ENCODE assay signal across 9 cellular contexts in the genomic region with DNA sequence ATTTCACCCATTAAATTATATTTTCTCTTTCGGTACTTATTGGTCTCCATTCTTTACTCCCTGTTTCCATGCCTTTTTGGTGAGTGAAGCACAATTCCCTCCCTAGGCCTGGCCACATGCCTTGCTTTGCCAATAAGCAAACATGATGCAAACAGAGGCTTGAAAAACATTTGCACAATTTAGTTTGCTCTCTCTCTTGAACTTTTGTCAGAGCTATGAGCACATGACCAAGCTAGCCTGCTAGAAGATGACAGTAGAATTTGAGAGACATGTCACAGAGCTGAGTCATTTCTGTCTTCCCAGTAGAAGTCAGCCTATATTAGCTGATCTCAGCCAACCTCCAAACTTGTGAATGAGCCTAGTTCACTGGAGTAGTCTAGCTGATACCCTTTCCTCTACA. TPM values are rescaled to one million over a fixed set of nuclear protein-coding genes. Genes with fewer than 3 reads are reported as not detected.
A peak's percentile ranks its signal among the peaks of the same experiment; 100 is the strongest.
DNase-seq lines count a peak whose midpoint lies in the region; ATAC-seq and TF ChIP-seq lines count a peak whose summit lies in the region.
"Had no signal": no experiment of that assay in that cellular context is flagged by ENCODE, and none has a peak within 500 bp of the region (broad histone marks: within the 10 kb centered on the region; RNA-seq: fewer than 3 reads in every experiment).

No MANE protein-coding gene starts in this region.

- WGBS in smooth muscle cell (ENCODE audit: low lambda C conversion rate), result 88% methylated on average over 1 of the region's 1 CpG

- H3K27me3 ChIP-seq in smooth muscle cell (ENCODE audit: low read depth), result no peaks in the 10 kb centered on the region

- H3K36me3 ChIP-seq in smooth muscle cell (ENCODE audit: low read depth), result peaks cover 5% of the 10 kb centered on the region

- no peak overlapping the region for H2AFZ ChIP-seq in smooth muscle cell (ENCODE audit: low read depth)

- no peak overlapping the region for H3K4me2 ChIP-seq in smooth muscle cell

- no peak overlapping the region for H3K9ac ChIP-seq in smooth muscle cell (ENCODE audit: low read depth)

- ATAC-seq in activated naive CD4-positive, alpha-beta T cell treated with anti-CD3 and anti-CD28 coated beads, Interleukin-2, amount 50 U/mL, for 72 hours, result peak; percentile 69 to 91
- ATAC-seq in HG02623 (IDR thresholded peaks at IDR 0.05; ENCODE audit: unreplicated experiment), result peak; percentile 88

- no peaks in the 10 kb centered on the region for H3K9me3 ChIP-seq in smooth muscle cell (replicated peaks; ENCODE audit: low read depth)

- H3K79me2 ChIP-seq in smooth muscle cell (ENCODE audit: low read depth), result no peaks in the 10 kb centered on the region

- peaks cover 0 to 5% of the 10 kb centered on the region in 2 donors for H3K36me3 Mint-ChIP-seq in activated naive CD4-positive, alpha-beta T cell treated with anti-CD3 and anti-CD28 coated beads, Interleukin-2, amount 50 U/mL, for 72 hours

- no peak overlapping the region for H3K27ac Mint-ChIP-seq in activated naive CD4-positive, alpha-beta T cell treated with anti-CD3 and anti-CD28 coated beads, Interleukin-2, amount 50 U/mL, for 72 hours
- H3K27ac Mint-ChIP-seq: activated naive CD8-positive, alpha-beta T cell had no signal

- H3K4me1 ChIP-seq in smooth muscle cell (ENCODE audit: low read depth), result peaks cover 15% of the 10 kb centered on the region

- H4K20me1 ChIP-seq in smooth muscle cell (ENCODE audit: low read depth), result peaks cover 10% of the 10 kb centered on the region

- H3K4me3 ChIP-seq in epithelial cell of esophagus (ENCODE audit: low read length) (no peak overlapping the region), smooth muscle cell (no peak overlapping the region)

- no peaks in the 10 kb centered on the region for H3K9me3 Mint-ChIP-seq in activated naive CD4-positive, alpha-beta T cell treated with anti-CD3 and anti-CD28 coated beads, Interleukin-2, amount 50 U/mL, for 72 hours

- no peak for TF ChIP-seq CTCF in epithelial cell of esophagus (IDR thresholded peaks at IDR 0.05; ENCODE audit: insufficient read depth, low read depth, low read length, missing control alignments)
- TF ChIP-seq CTCF in smooth muscle cell (IDR thresholded peaks at IDR 0.05; ENCODE audit: borderline replicate concordance, insufficient read depth, poor library complexity, severe bottlenecking), result no peak

- H3K27ac ChIP-seq in smooth muscle cell (ENCODE audit: low read depth), result peak overlapping the region; percentile 73

- no peak for DNase-seq in activated naive CD4-positive, alpha-beta T cell treated with anti-CD3 and anti-CD28 coated beads, Interleukin-2, amount 50 U/mL, for 72 hours (ENCODE audit: low spot score in 2 of 2)
- DNase-seq in activated naive CD4-positive, alpha-beta T cell treated with anti-CD3 and anti-CD28 coated beads, Interleukin-2, amount 50 U/mL, for 16 hours, result no peak
- DNase-seq in MV-4-11 (lab: John Stamatoyannopoulos, UW) (peak; percentile 84), epithelial cell of esophagus (ENCODE audit: low read depth) (peak; percentile 95), smooth muscle cell (lab: John Stamatoyannopoulos, UW; ENCODE audit: unreplicated experiment) (no peak), NCI-H187 (lab: John Stamatoyannopoulos, UW) (no peak), NCI-H1048 (lab: John Stamatoyannopoulos, UW) (no peak)

- H3F3A ChIP-seq in smooth muscle cell (ENCODE audit: low read depth), result no peaks in the 10 kb centered on the region

RNA-seq across cellular contexts. Expression of a gene that starts 24.6 kb away (rescaled TPM):
- not detected for total RNA-seq in activated naive CD4-positive, alpha-beta T cell treated with anti-CD3 and anti-CD28 coated beads, Interleukin-2, amount 50 U/mL, for 72 hours
- not detected in 2 replicates for total RNA-seq in smooth muscle cell
- 0.48 TPM in 1 of 2 replicates, not detected in the other for polyA plus RNA-seq in smooth muscle cell

Comparison
In these comparisons a context has a peak if more than half of its experiments do, and no peak if none do; other contexts are left out.
1. DNase-seq: peak in MV-4-11 (single experiment) and epithelial cell of esophagus (single experiment); none in activated naive CD4-positive, alpha-beta T cell treated with anti-CD3 and anti-CD28 coated beads, Interleukin-2, amount 50 U/mL, for 72 hours (0 of 2), activated naive CD4-positive, alpha-beta T cell treated with anti-CD3 and anti-CD28 coated beads, Interleukin-2, amount 50 U/mL, for 16 hours (single experiment), smooth muscle cell (single experiment), NCI-H187 (0 of 2) and NCI-H1048 (single experiment).